ENCODE assay signal across 26 cellular contexts in genomic region chr6:118577972-118578371, GRCh38. TPM values are rescaled to one million over a fixed set of nuclear protein-coding genes. Genes with fewer than 3 reads are reported as not detected.
"Had no signal": no experiment of that assay in that cellular context is flagged by ENCODE, and none has a peak within 500 bp of the region (broad histone marks: within the 10 kb centered on the region; RNA-seq: fewer than 3 reads in every experiment).

No MANE protein-coding gene starts in this region.

- H3K4me3 ChIP-seq: esophagus muscularis mucosa, gastrocnemius medialis, testis, uterus had no signal

- DNase-seq: activated CD4-positive, alpha-beta T cell treated with anti-CD3 and anti-CD28 coated beads for 1 hour; activated CD4-positive, alpha-beta T cell treated with anti-CD3 and anti-CD28 coated beads, Interleukin-2, amount 50 U/mL, for 4 hours; activated naive CD4-positive, alpha-beta T cell treated with Interleukin-2 at 50 U/mL for 16 hours; activated T-cell treated with anti-CD3 and anti-CD28 coated beads, Interleukin-2, amount 50 U/mL, for 48 hours; aorta; brain microvascular endothelial cell; caudate nucleus; dermis blood vessel endothelial cell; effector memory CD4-positive, alpha-beta T cell; gastrocnemius medialis; hypothalamus; nucleus accumbens; posterior cingulate gyrus; stimulated activated CD4-positive, alpha-beta T cell treated with anti-CD3 and anti-CD28 coated beads, Interleukin-2, amount 100 ng/mL, for 48 hours; stimulated activated CD8-positive, alpha-beta memory T cell treated with anti-CD3 and anti-CD28 coated beads, Interleukin-4, amount 100 ng/mL, for 48 hours; stimulated activated naive B cell treated with anti-CD40 and anti-IgM and Interleukin-4, amounts not matched to agents 10 μg/mL and 1 μg/mL and 100 μg/mL, for 72 hours; testis; trophoblast cell; uterus had no signal

- H3K27me3 Mint-ChIP-seq: memory B cell; stimulated activated naive B cell treated with anti-CD40 and anti-IgM and Interleukin-4, amounts not matched to agents 10 μg/mL and 1 μg/mL and 100 μg/mL, for 72 hours had no signal

- H3K4me3 Mint-ChIP-seq: memory B cell; stimulated activated naive B cell treated with anti-CD40 and anti-IgM and Interleukin-4, amounts not matched to agents 10 μg/mL and 1 μg/mL and 100 μg/mL, for 72 hours had no signal

- H3K27ac ChIP-seq: brain microvascular endothelial cell, esophagus muscularis mucosa, gastrocnemius medialis, testis, uterus, VCaP had no signal

- H3K9me3 ChIP-seq: testis had no signal

- H3K27ac Mint-ChIP-seq: memory B cell; stimulated activated naive B cell treated with anti-CD40 and anti-IgM and Interleukin-4, amounts not matched to agents 10 μg/mL and 1 μg/mL and 100 μg/mL, for 72 hours had no signal

- H3K36me3 ChIP-seq: brain microvascular endothelial cell, uterus had no signal

- ATAC-seq: gastrocnemius medialis; sciatic nerve; stimulated activated naive B cell treated with anti-CD40 and anti-IgM and Interleukin-4, amounts not matched to agents 10 μg/mL and 1 μg/mL and 100 μg/mL, for 72 hours had no signal

- H3K4me1 ChIP-seq: testis, uterus had no signal

- H3K27me3 ChIP-seq: brain microvascular endothelial cell, esophagus muscularis mucosa, gastrocnemius medialis, testis, uterus had no signal

RNA-seq across cellular contexts. Expression of gene PLN, which starts 29.9 kb away (rescaled TPM):
- total RNA-seq: dermis blood vessel endothelial cell; renal cortical epithelial cell; T-helper 2 cell treated with Interferon-gamma antibody and Interleukin-4, amounts not matched to agents 100 ng/mL and 5 ng/mL, for 36 hours had no signal
- polyA plus RNA-seq: neural cell had no signal
